ENCODE assay signal across 9 cellular contexts in genomic region chr22:21643533-21644357, GRCh38. TPM values are rescaled to one million over a fixed set of nuclear protein-coding genes. Genes with fewer than 3 reads are reported as not detected.
DNase-seq lines count a peak whose midpoint lies in the region; ATAC-seq and TF ChIP-seq lines count a peak whose summit lies in the region.
"Had no signal": no experiment of that assay in that cellular context is flagged by ENCODE, and none has a peak within 500 bp of the region (broad histone marks: within the 10 kb centered on the region; RNA-seq: fewer than 3 reads in every experiment).

No MANE protein-coding gene starts in this region.

- peaks cover 19% of the 10 kb centered on the region for H4K20me1 ChIP-seq in neural progenitor cell (ENCODE audit: low read depth)

- peak overlapping the region; percentile 79 for H3K4me2 ChIP-seq in neural progenitor cell

- H3K4me3 ChIP-seq in GM06990 (replicated peaks; ENCODE audit: low read depth, low read length), result peak overlapping the region; percentile 98
- peak overlapping the region; percentile 80 for H3K4me3 ChIP-seq in brain microvascular endothelial cell (ENCODE audit: low read depth, low read length)
- H3K4me3 ChIP-seq in neural progenitor cell, result no peak overlapping the region

- peaks cover 26% of the 10 kb centered on the region for H3K4me1 Mint-ChIP-seq in neural progenitor cell

- no peaks in the 10 kb centered on the region for H3K79me2 ChIP-seq in neural progenitor cell (ENCODE audit: low read depth)

- peaks cover 7% of the 10 kb centered on the region for H3K27me3 Mint-ChIP-seq in neural progenitor cell (ENCODE audit: insufficient read depth, low read depth)

- no peaks in the 10 kb centered on the region for H3K27me3 ChIP-seq in GM06990 (replicated peaks; ENCODE audit: control insufficient read depth, insufficient read depth, low read length)
- H3K27me3 ChIP-seq in brain microvascular endothelial cell (replicated peaks), result no peaks in the 10 kb centered on the region
- peaks cover 13% of the 10 kb centered on the region for H3K27me3 ChIP-seq in neural progenitor cell

- H3K27ac Mint-ChIP-seq in neural progenitor cell, result no peak overlapping the region

- H3K36me3 ChIP-seq in GM06990 (ENCODE audit: control insufficient read depth, insufficient read depth, low read length) (peaks cover 18% of the 10 kb centered on the region), brain microvascular endothelial cell (replicated peaks) (peaks cover 19% of the 10 kb centered on the region), neural progenitor cell (no peaks in the 10 kb centered on the region)

- TF ChIP-seq CTCF in GM06990 (IDR thresholded peaks at IDR 0.05; ENCODE audit: insufficient read depth, low read length, poor library complexity, severe bottlenecking) (peak; percentile 33), brain microvascular endothelial cell (IDR thresholded peaks at IDR 0.05; ENCODE audit: low read depth, low read length, missing control alignments) (peak; percentile 38), neural progenitor cell (IDR thresholded peaks at IDR 0.05) (no peak)

- H3K36me3 Mint-ChIP-seq in neural progenitor cell, result peaks cover 8% of the 10 kb centered on the region

- DNase-seq in GM06990 (ENCODE audit: extremely low read depth, insufficient read length), result no peak
- DNase-seq in Kasumi-1 (lab: John Stamatoyannopoulos, UW), result peak; percentile 13 to 24
- DNase-seq in brain microvascular endothelial cell, result no peak
- no peak for DNase-seq in neural progenitor cell (ENCODE audit: low spot score)
- no peak for DNase-seq in stimulated activated CD4-positive, alpha-beta T cell treated with anti-CD3 and anti-CD28 coated beads, Interleukin-4, amount 100 ng/mL, for 4 hours
- no peak for DNase-seq in GM19240 (ENCODE audit: insufficient read length, low spot score)
- DNase-seq in NCI-H345 (lab: John Stamatoyannopoulos, UW), result no peak

- peak overlapping the region; percentile 89 for H3K4me3 Mint-ChIP-seq in neural progenitor cell

- no peak for ATAC-seq in HG03159 (IDR thresholded peaks at IDR 0.05; ENCODE audit: unreplicated experiment)

- peaks cover 11% of the 10 kb centered on the region for H3K4me1 ChIP-seq in neural progenitor cell

- no peak overlapping the region for H3K9ac ChIP-seq in neural progenitor cell

- H3K9me3 ChIP-seq in neural progenitor cell (ENCODE audit: low read depth), result no peaks in the 10 kb centered on the region

- peaks cover 24% of the 10 kb centered on the region for H3F3A ChIP-seq in neural progenitor cell (ENCODE audit: low read depth)

- no peak overlapping the region for H2AFZ ChIP-seq in neural progenitor cell (replicated peaks)

- H3K27ac ChIP-seq in brain microvascular endothelial cell, result no peak overlapping the region
- H3K27ac ChIP-seq in neural progenitor cell, result no peak overlapping the region

- in situ Hi-C loops in brain microvascular endothelial cell (cut with HindIII; ENCODE audit: low pct_ligation_motif_present, low sequenced_read_pairs), result no loop called here

- H3K9me3 Mint-ChIP-seq in neural progenitor cell, result no peaks in the 10 kb centered on the region

RNA-seq across cellular contexts. Expression of gene SDF2L1, which starts 1.6 kb away (rescaled TPM):
- total RNA-seq in neural progenitor cell (ENCODE audit: low replicate concordance), result 4.3 and 16.6 TPM in 2 replicates

RNA-seq across cellular contexts. Expression of gene CCDC116, which starts 11.2 kb away (rescaled TPM):
- total RNA-seq in neural progenitor cell (ENCODE audit: low replicate concordance), result 0.15 TPM in 1 of 2 replicates, not detected in the other
- total RNA-seq: frontal cortex had no signal

RNA-seq across cellular contexts. Expression of gene YDJC, which starts 13.9 kb away (rescaled TPM):
- 4.8 and 23.4 TPM in 2 replicates for total RNA-seq in neural progenitor cell (ENCODE audit: low replicate concordance)

RNA-seq across cellular contexts. Expression of gene PPIL2, which starts 22.1 kb away (rescaled TPM):
- 14.3 and 28.3 TPM in 2 replicates for total RNA-seq in neural progenitor cell (ENCODE audit: low replicate concordance)

Comparison
In these comparisons a context has a peak if more than half of its experiments do, and no peak if none do; other contexts are left out.
1. DNase-seq: peak in Kasumi-1 (2 of 2); none in GM06990 (single experiment), brain microvascular endothelial cell (single experiment), neural progenitor cell (single experiment), stimulated activated CD4-positive, alpha-beta T cell treated with anti-CD3 and anti-CD28 coated beads, Interleukin-4, amount 100 ng/mL, for 4 hours (0 of 2), GM19240 (single experiment) and NCI-H345 (single experiment).